In genomic region chr11:86785576-86785975, GRCh38 we compare ENCODE assay signal across 24 cellular contexts.
"Had no signal": no experiment of that assay in that cellular context is flagged by ENCODE, and none has a peak within 500 bp of the region (broad histone marks: within the 10 kb centered on the region; RNA-seq: fewer than 3 reads in every experiment).

No MANE protein-coding gene starts in this region.

- H3K36me3 ChIP-seq: breast epithelium, esophagus squamous epithelium, lower lobe of right lung, neutrophil, tibial nerve had no signal

- ATAC-seq: activated naive CD8-positive, alpha-beta T cell treated with anti-CD3 and anti-CD28 coated beads, Interleukin-2, amount 50 U/mL, for 24 hours; foreskin keratinocyte; left colon; lower lobe of right lung; natural killer cell had no signal

- H3K9me3 ChIP-seq: breast epithelium, esophagus squamous epithelium, lower lobe of right lung, neutrophil, tibial nerve had no signal

- H3K4me1 ChIP-seq: breast epithelium, esophagus squamous epithelium, lower lobe of right lung had no signal

- DNase-seq: activated CD4-positive, alpha-beta T cell treated with anti-CD3 and anti-CD28 coated beads, Interleukin-2, amount 50 U/mL, for 1 hour; activated CD4-positive, CD25-positive, alpha-beta regulatory T cell treated with anti-CD3 and anti-CD28 coated beads, Interleukin-2, amount 50 U/mL, for 72 hours; activated CD8-positive, alpha-beta memory T cell treated with anti-CD3 and anti-CD28 coated beads for 24 hours; activated CD8-positive, alpha-beta memory T cell treated with anti-CD3 and anti-CD28 coated beads, Interleukin-2, amount 50 U/mL, for 48 hours; activated effector memory CD4-positive, alpha-beta T cell treated with Interleukin-2 at 50 U/mL for 16 hours; activated naive CD4-positive, alpha-beta T cell treated with anti-CD3 and anti-CD28 coated beads, Interleukin-2, amount 10 ng/mL, durations not matched to agents 7 days and 5 days; activated naive CD8-positive, alpha-beta T cell treated with anti-CD3 and anti-CD28 coated beads, Interleukin-2, amount 50 U/mL, for 24 hours; activated T-cell treated with anti-CD3 and anti-CD28 coated beads, Interleukin-2, amount 50 U/mL, for 48 hours; aorta; effector CD8-positive, alpha-beta T cell; esophagus squamous epithelium; foreskin keratinocyte; glutamatergic neuron; hippocampal formation; left colon; lower lobe of right lung; natural killer cell; posterior cingulate gyrus; retina; T-helper 2 cell had no signal

- H3K27ac ChIP-seq: breast epithelium, esophagus squamous epithelium, foreskin keratinocyte, lower lobe of right lung, neutrophil, tibial nerve, VCaP had no signal

- H3K4me3 ChIP-seq: breast epithelium, esophagus squamous epithelium, lower lobe of right lung, tibial nerve had no signal

- H3K27me3 ChIP-seq: breast epithelium, esophagus squamous epithelium, foreskin keratinocyte, neutrophil, tibial nerve had no signal
